Comparison of ENCODE assay signal across 9 cellular contexts in genomic region chr1:79042117-79042516, GRCh38. TPM values are rescaled to one million over a fixed set of nuclear protein-coding genes. Genes with fewer than 3 reads are reported as not detected.
DNase-seq lines count a peak whose midpoint lies in the region; ATAC-seq, FAIRE-seq and TF ChIP-seq lines count a peak whose summit lies in the region.
"Had no signal": no experiment of that assay in that cellular context is flagged by ENCODE, and none has a peak within 500 bp of the region (broad histone marks: within the 10 kb centered on the region; RNA-seq: fewer than 3 reads in every experiment).

No MANE protein-coding gene starts in this region.

- H3K4me1 ChIP-seq in prostate gland (replicated peaks) = no peaks in the 10 kb centered on the region
- H3K4me1 ChIP-seq in kidney (ENCODE audit: control insufficient read depth in 1 of 2, insufficient read depth in 1 of 2, low read depth in 1 of 2, low read length in 2 of 2) = no peaks in the 10 kb centered on the region
- H3K4me1 ChIP-seq in upper lobe of right lung = no peaks in the 10 kb centered on the region

- no peak for FAIRE-seq in kidney (lab: Jason Lieb, UNC)

- in situ Hi-C loops in brain microvascular endothelial cell (cut with HindIII; ENCODE audit: low pct_ligation_motif_present, low sequenced_read_pairs) = no loop called here

- H3K27ac ChIP-seq in brain microvascular endothelial cell (peak overlapping the region; percentile 30), prostate gland (no peak overlapping the region), kidney (ENCODE audit: low read depth in 2 of 2, low read length in 2 of 2) (no peak overlapping the region), upper lobe of right lung (no peak overlapping the region)

- no peak overlapping the region for H3K9ac ChIP-seq in kidney (ENCODE audit: low read length in 2 of 2)

- no peak for TF ChIP-seq CTCF in brain microvascular endothelial cell (IDR thresholded peaks at IDR 0.05; ENCODE audit: low read depth, low read length, missing control alignments)
- no peak for TF ChIP-seq CTCF in prostate gland (IDR thresholded peaks at IDR 0.05)
- no peak for TF ChIP-seq CTCF in kidney (IDR thresholded peaks at IDR 0.05; ENCODE audit: borderline replicate concordance, extremely low read depth, insufficient read depth)
- no peak for TF ChIP-seq CTCF in upper lobe of right lung (IDR thresholded peaks at IDR 0.05)

- WGBS in prostate gland = 59% methylated on average over 2 of the region's 2 CpGs

- H3K36me3 ChIP-seq in brain microvascular endothelial cell (replicated peaks) (no peaks in the 10 kb centered on the region), prostate gland (no peaks in the 10 kb centered on the region), kidney (ENCODE audit: control insufficient read depth in 1 of 2, insufficient read depth in 2 of 2, low read length in 2 of 2) (no peaks in the 10 kb centered on the region), upper lobe of right lung (no peaks in the 10 kb centered on the region)

- no peaks in the 10 kb centered on the region for H3K9me3 ChIP-seq in prostate gland
- H3K9me3 ChIP-seq in kidney (ENCODE audit: control insufficient read depth in 1 of 2, low read length in 2 of 2) = no peaks in the 10 kb centered on the region
- H3K9me3 ChIP-seq in upper lobe of right lung = no peaks in the 10 kb centered on the region

- DNase-seq in EH (ENCODE audit: low read depth) (peak; percentile 53), brain microvascular endothelial cell (no peak), prostate gland (ENCODE audit: low spot score) (no peak), kidney (no peak), upper lobe of right lung (no peak)
- no peak for DNase-seq in activated CD4-positive, alpha-beta T cell treated with anti-CD3 and anti-CD28 coated beads, Interleukin-2, amount 50 U/mL, for 1 hour
- DNase-seq: NCI-H1105 treated with DMSO at 0.1 percent for 48 hours had no signal

- no peaks in the 10 kb centered on the region for H3K27me3 ChIP-seq in brain microvascular endothelial cell (replicated peaks)
- no peaks in the 10 kb centered on the region for H3K27me3 ChIP-seq in prostate gland (replicated peaks; ENCODE audit: insufficient read depth)
- H3K27me3 ChIP-seq in upper lobe of right lung = no peaks in the 10 kb centered on the region

- TF ChIP-seq POLR2A in prostate gland (IDR thresholded peaks at IDR 0.05) = no peak

- ATAC-seq in GM21423 (IDR thresholded peaks at IDR 0.05; ENCODE audit: unreplicated experiment) (peak; percentile 63), HG03378 (IDR thresholded peaks at IDR 0.05; ENCODE audit: unreplicated experiment) (peak; percentile 68), upper lobe of right lung (no peak)

- intact Hi-C loops in prostate gland (cut with DNase I) = no loop called here
- intact Hi-C loops in kidney (cut with DNase I) = no loop called here
- intact Hi-C loops in upper lobe of right lung (cut with DNase I) = no loop called here

- H3K4me3 ChIP-seq in brain microvascular endothelial cell (ENCODE audit: low read depth, low read length) = no peak overlapping the region
- H3K4me3 ChIP-seq in prostate gland = no peak overlapping the region
- H3K4me3 ChIP-seq in kidney (ENCODE audit: low read length in 2 of 2) = no peak overlapping the region
- no peak overlapping the region for H3K4me3 ChIP-seq in upper lobe of right lung

RNA-seq across cellular contexts. Expression of gene ADGRL4, which starts 35.6 kb away (rescaled TPM):
- total RNA-seq in prostate gland (10 to 100 TPM in 1 of 2 donors, 1 to 10 TPM in 1; 5.8 to 15.2 TPM), kidney (43.0 TPM), upper lobe of right lung (31.9 TPM)
- 16.8 TPM for polyA plus RNA-seq in kidney (ENCODE audit: insufficient read depth, low read depth, low replicate concordance)
